ENCODE assay signal across 26 cellular contexts in the genomic region with DNA sequence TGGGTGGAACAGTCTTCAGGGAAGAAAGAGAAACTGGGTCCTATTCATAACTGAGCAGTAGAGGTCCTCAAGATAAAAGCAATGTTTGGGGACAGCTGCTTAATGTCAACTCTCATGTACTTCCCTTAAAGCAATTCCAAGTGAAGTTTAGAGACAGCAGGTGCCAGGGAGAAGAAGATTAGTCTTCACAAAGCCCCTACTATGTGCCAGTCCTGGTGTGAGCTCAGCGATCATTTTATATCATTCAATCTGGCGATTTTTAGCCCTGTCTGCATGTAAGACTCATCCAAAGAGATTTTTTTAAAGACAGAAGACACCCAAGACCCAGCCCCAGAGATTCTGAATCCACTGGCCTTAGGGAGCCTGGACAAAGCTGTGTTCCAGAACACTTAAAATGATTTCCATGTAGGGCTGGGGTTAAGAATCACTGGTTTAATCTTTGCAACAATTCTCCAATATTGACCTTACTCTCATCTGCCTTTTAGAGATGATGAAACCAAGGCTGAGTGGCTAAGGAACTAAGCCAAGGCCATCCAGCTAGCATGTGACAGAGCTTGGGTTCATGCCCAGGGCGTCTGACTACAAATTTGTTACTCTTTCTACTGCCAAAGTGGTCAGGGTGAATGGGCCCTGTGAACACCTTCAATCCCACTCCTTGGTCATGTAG.
A peak's percentile ranks its signal among the peaks of the same experiment; 100 is the strongest.
DNase-seq lines count a peak whose midpoint lies in the region; ATAC-seq and TF ChIP-seq lines count a peak whose summit lies in the region.
"Had no signal": no experiment of that assay in that cellular context is flagged by ENCODE, and none has a peak within 500 bp of the region (broad histone marks: within the 10 kb centered on the region; RNA-seq: fewer than 3 reads in every experiment).

No MANE protein-coding gene starts in this region.

- H3K27me3 ChIP-seq in lower lobe of right lung (ENCODE audit: low read depth) = no peaks in the 10 kb centered on the region
- H3K27me3 ChIP-seq: BLaER1 treated with 17β-estradiol and CSF1 and Interleukin-3, amounts not matched to agents 10 nM and 100 nM; tibial artery had no signal

- peak; percentile 73 to 76 for ATAC-seq in lower lobe of right lung
- ATAC-seq in HG02588 (IDR thresholded peaks at IDR 0.05; ENCODE audit: unreplicated experiment) = no peak
- no peak for ATAC-seq in activated T-cell treated with anti-CD3 and anti-CD28 coated beads, Interleukin-2, amount 50 U/mL, for 72 hours (replicated peaks in 1 of 2)
- ATAC-seq: A549; activated T-cell treated with anti-CD3 and anti-CD28 coated beads, Interleukin-2, amount 50 U/mL, for 4 hours; psoas muscle; stimulated activated naive CD8-positive, alpha-beta T cell treated with anti-CD3 and anti-CD28 coated beads, Interleukin-15, Interleukin-2, amounts not matched to agents 100 U/mL and 50 U/mL, for 24 hours; T-cell had no signal

- no peak overlapping the region for H3K27ac Mint-ChIP-seq in activated T-cell treated with anti-CD3 and anti-CD28 coated beads, Interleukin-2, amount 50 U/mL, for 72 hours
- H3K27ac Mint-ChIP-seq: activated naive CD4-positive, alpha-beta T cell treated with anti-CD3 and anti-CD28 coated beads, Interleukin-2, amount 10 ng/mL, durations not matched to agents 7 days and 5 days; IgD-negative memory B cell; T-cell had no signal

- no peaks in the 10 kb centered on the region for H3K4me1 ChIP-seq in lower lobe of right lung
- H3K4me1 ChIP-seq: A549; BLaER1 treated with 17β-estradiol and CSF1 and Interleukin-3, amounts not matched to agents 10 nM and 100 nM; psoas muscle; tibial artery had no signal

- H3K9me3 Mint-ChIP-seq in activated T-cell treated with anti-CD3 and anti-CD28 coated beads, Interleukin-2, amount 50 U/mL, for 72 hours = peaks cover 9 to 13% of the 10 kb centered on the region in 2 donors

- no peaks in the 10 kb centered on the region for H3K36me3 Mint-ChIP-seq in activated T-cell treated with anti-CD3 and anti-CD28 coated beads, Interleukin-2, amount 50 U/mL, for 72 hours (ENCODE audit: insufficient read depth in 2 of 2)
- H3K36me3 Mint-ChIP-seq: activated naive CD4-positive, alpha-beta T cell treated with anti-CD3 and anti-CD28 coated beads, Interleukin-2, amount 10 ng/mL, durations not matched to agents 7 days and 5 days; IgD-negative memory B cell; T-cell had no signal

- H3K36me3 ChIP-seq in lower lobe of right lung = no peaks in the 10 kb centered on the region
- H3K36me3 ChIP-seq: BLaER1 treated with 17β-estradiol and CSF1 and Interleukin-3, amounts not matched to agents 10 nM and 100 nM; tibial artery had no signal

- no peak overlapping the region for H3K4me3 Mint-ChIP-seq in activated T-cell treated with anti-CD3 and anti-CD28 coated beads, Interleukin-2, amount 50 U/mL, for 72 hours
- H3K4me3 Mint-ChIP-seq: activated naive CD4-positive, alpha-beta T cell treated with anti-CD3 and anti-CD28 coated beads, Interleukin-2, amount 10 ng/mL, durations not matched to agents 7 days and 5 days; activated T-cell treated with anti-CD3 and anti-CD28 coated beads, Interleukin-2, amount 50 U/mL, for 4 hours; IgD-negative memory B cell; T-cell had no signal

- peak; percentile 36 for DNase-seq in AG08395 (ENCODE audit: low spot score)
- DNase-seq in M059J (ENCODE audit: low read depth) = peak; percentile 35
- peak; percentile 40 to 68 for DNase-seq in foreskin fibroblast
- DNase-seq in lower lobe of right lung = peak; percentile 55
- DNase-seq in HK-2 (ENCODE audit: unreplicated experiment) = no peak
- DNase-seq in activated T-cell treated with anti-CD3 and anti-CD28 coated beads, Interleukin-2, amount 50 U/mL, for 72 hours = no peak
- DNase-seq in DMS53 (lab: John Stamatoyannopoulos, UW) = no peak
- DNase-seq: activated naive CD4-positive, alpha-beta T cell treated with anti-CD3 and anti-CD28 coated beads, Interleukin-2, amount 10 ng/mL, durations not matched to agents 7 days and 5 days; activated T-cell treated with anti-CD3 and anti-CD28 coated beads, Interleukin-2, amount 50 U/mL, for 4 hours; anterior cingulate cortex; Calu3; central memory CD4-positive, alpha-beta T cell; H7; MM.1S; NCI-H2171 treated with DMSO at 0.1 percent for 48 hours; SHP77; stimulated activated CD4-positive, alpha-beta T cell treated with anti-CD3 and anti-CD28 coated beads, Interleukin-4, amount 100 ng/mL, for 1 hour; stimulated activated naive CD8-positive, alpha-beta T cell treated with anti-CD3 and anti-CD28 coated beads, Interleukin-15, Interleukin-2, amounts not matched to agents 100 U/mL and 50 U/mL, for 24 hours; T-cell; tibial artery had no signal

- no peaks in the 10 kb centered on the region for H3K9me3 ChIP-seq in lower lobe of right lung
- H3K9me3 ChIP-seq: A549, psoas muscle, tibial artery had no signal

- H3K27me3 Mint-ChIP-seq in activated T-cell treated with anti-CD3 and anti-CD28 coated beads, Interleukin-2, amount 50 U/mL, for 72 hours (ENCODE audit: low read depth) = no peaks in the 10 kb centered on the region
- H3K27me3 Mint-ChIP-seq: activated naive CD4-positive, alpha-beta T cell treated with anti-CD3 and anti-CD28 coated beads, Interleukin-2, amount 10 ng/mL, durations not matched to agents 7 days and 5 days; IgD-negative memory B cell; T-cell had no signal

- intact Hi-C loops in lower lobe of right lung (cut with DNase I) = no loop called here

- TF ChIP-seq CTCF in foreskin fibroblast (IDR thresholded peaks at IDR 0.05; ENCODE audit: low read depth, low read length) (no peak), lower lobe of right lung (IDR thresholded peaks at IDR 0.05) (no peak)

- no peaks in the 10 kb centered on the region for H3K4me1 Mint-ChIP-seq in activated T-cell treated with anti-CD3 and anti-CD28 coated beads, Interleukin-2, amount 50 U/mL, for 72 hours (ENCODE audit: low read depth)
- H3K4me1 Mint-ChIP-seq: activated naive CD4-positive, alpha-beta T cell treated with anti-CD3 and anti-CD28 coated beads, Interleukin-2, amount 10 ng/mL, durations not matched to agents 7 days and 5 days; IgD-negative memory B cell; T-cell had no signal

- H3K27ac ChIP-seq in lower lobe of right lung = no peak overlapping the region
- H3K27ac ChIP-seq: A549; BLaER1 treated with 17β-estradiol and CSF1 and Interleukin-3, amounts not matched to agents 10 nM and 100 nM; psoas muscle; tibial artery had no signal

- no peak overlapping the region for H3K4me3 ChIP-seq in foreskin fibroblast (ENCODE audit: low read depth in 1 of 2, low read length in 2 of 2)
- H3K4me3 ChIP-seq in lower lobe of right lung = no peak overlapping the region
- H3K4me3 ChIP-seq: A549; BLaER1 treated with 17β-estradiol and CSF1 and Interleukin-3, amounts not matched to agents 10 nM and 100 nM; psoas muscle; smooth muscle cell; tibial artery had no signal

Comparison
In these comparisons a context has a peak if more than half of its experiments do, and no peak if none do; other contexts are left out.
1. DNase-seq: peak in AG08395 (single experiment), M059J (single experiment), foreskin fibroblast (2 of 2) and lower lobe of right lung (single experiment); none in HK-2 (single experiment), activated T-cell treated with anti-CD3 and anti-CD28 coated beads, Interleukin-2, amount 50 U/mL, for 72 hours (0 of 2) and DMS53 (single experiment).
2. ATAC-seq: peak in lower lobe of right lung (2 of 2); none in HG02588 (single experiment) and activated T-cell treated with anti-CD3 and anti-CD28 coated beads, Interleukin-2, amount 50 U/mL, for 72 hours (0 of 2).